ENCODE assay signal across 1 cellular context in genomic region chr19:10870501-10870954, GRCh38.
TF ChIP-seq lines count a peak whose summit lies in the region.

No MANE protein-coding gene starts in this region.

TF ChIP-seq in K562, 482 proteins besides CTCF, POLR2A, EP300 and RAD21 (continues in another document):
- TF ChIP-seq DIDO1 (tag; IDR thresholded peaks at IDR 0.05; ENCODE audit: low read depth) (no peak), KLF13 (tag; IDR thresholded peaks at IDR 0.05; ENCODE audit: borderline replicate concordance, low read depth) (no peak), GTF2F1 (IDR thresholded peaks at IDR 0.05; ENCODE audit: low read depth, low read length) (no peak), E4F1 (CRISPR knock-in tag; IDR thresholded peaks at IDR 0.05; ENCODE audit: borderline replicate concordance) (no peak), MEF2A (IDR thresholded peaks at IDR 0.05; ENCODE audit: control insufficient read depth, low read depth, low read length) (no peak), ARID2 (IDR thresholded peaks at IDR 0.05) (no peak), ERF (CRISPR knock-in tag; IDR thresholded peaks at IDR 0.05) (no peak), PRDM10 (IDR thresholded peaks at IDR 0.05; ENCODE audit: partially characterized antibody) (peak; percentile 38), TOE1 (IDR thresholded peaks at IDR 0.05; ENCODE audit: borderline replicate concordance) (peak; percentile 51; the same call in 1 of the 2 replicates), TOE1 (CRISPR knock-in tag; IDR thresholded peaks at IDR 0.05; ENCODE audit: borderline replicate concordance, low read depth) (no peak), PHF8 (IDR thresholded peaks at IDR 0.05; ENCODE audit: borderline replicate concordance, low read length) (peak; percentile 53; the same call in 1 of the 2 replicates), MYC (IDR thresholded peaks at IDR 0.05; ENCODE audit: low read depth, low read length) (no peak), MYC (CRISPR knock-in tag; IDR thresholded peaks at IDR 0.05; ENCODE audit: borderline replicate concordance, low read depth) (no peak), SNRNP70 (optimal IDR thresholded peaks at IDR 0.05; ENCODE audit: low read depth, low read length) (no peak), SIRT6 (IDR thresholded peaks at IDR 0.05; ENCODE audit: low read depth, low read length) (no peak), ZNF586 (CRISPR knock-in tag; conservative IDR thresholded peaks at IDR 0.05) (no peak), GTF2E2 (tag; IDR thresholded peaks at IDR 0.05) (no peak), CREM (IDR thresholded peaks at IDR 0.05; ENCODE audit: low read depth) (no peak; the same call in 1 of the 2 replicates), CEBPB (tag; IDR thresholded peaks at IDR 0.05) (no peak), YY1 (IDR thresholded peaks at IDR 0.05; ENCODE audit: borderline replicate concordance in 1 of 3, control insufficient read depth in 1 of 3, extremely low read depth in 1 of 3, insufficient read depth in 3 of 3, insufficient read length in 1 of 3, insufficient replicate concordance in 2 of 3, low read depth in 1 of 3, low read length in 2 of 3) (no peak), HDAC3 (IDR thresholded peaks at IDR 0.05; ENCODE audit: borderline replicate concordance, partially characterized antibody) (no peak), NFIX (CRISPR knock-in tag; IDR thresholded peaks at IDR 0.05; ENCODE audit: low read depth) (no peak), MCM3 (IDR thresholded peaks at IDR 0.05) (no peak), CHD1 (IDR thresholded peaks at IDR 0.05; ENCODE audit: low read length) (no peak), PHF20 (IDR thresholded peaks at IDR 0.05; ENCODE audit: partially characterized antibody) (peak; percentile 46), ZNF695 (CRISPR knock-in tag; IDR thresholded peaks at IDR 0.05) (no peak), ZNF408 (CRISPR knock-in tag; IDR thresholded peaks at IDR 0.05; ENCODE audit: low read depth) (no peak), SFPQ (IDR thresholded peaks at IDR 0.05; ENCODE audit: low read depth, low read length) (no peak), TAL1 (IDR thresholded peaks at IDR 0.05) (peak; percentile 76), U2AF1 (optimal IDR thresholded peaks at IDR 0.05; ENCODE audit: low read depth, low read length) (no peak), RNF2 (IDR thresholded peaks at IDR 0.05) (peak; percentile 24; the same call in 1 of the 2 replicates), TBL1XR1 (IDR thresholded peaks at IDR 0.05; ENCODE audit: low read length in 2 of 2) (0 out of 4 replicates have a peak, but pooled peaks of 1 of the 2 experiments have one; percentile 23), ASH1L (IDR thresholded peaks at IDR 0.05; ENCODE audit: borderline replicate concordance, low read depth, partially characterized antibody) (no peak), PPARD (CRISPR knock-in tag; IDR thresholded peaks at IDR 0.05) (no peak), THAP7 (CRISPR knock-in tag; IDR thresholded peaks at IDR 0.05) (no peak), LCOR (CRISPR knock-in tag; IDR thresholded peaks at IDR 0.05) (no peak), NR3C1 (CRISPR knock-in tag; IDR thresholded peaks at IDR 0.05) (no peak), GABPA (tag; conservative IDR thresholded peaks at IDR 0.05; ENCODE audit: low read depth) (peak; percentile 60), EGR1 (conservative IDR thresholded peaks at IDR 0.05) (peak; percentile 99), GATAD2A (IDR thresholded peaks at IDR 0.05) (peak; percentile 52; the same call in 1 of the 2 replicates), ZC3H11A (IDR thresholded peaks at IDR 0.05; ENCODE audit: low read depth, low read length) (no peak), CHAMP1 (IDR thresholded peaks at IDR 0.05) (no peak), SMAD2 (IDR thresholded peaks at IDR 0.05; ENCODE audit: low read depth, low read length) (no peak), ZFPM2 (CRISPR knock-in tag; IDR thresholded peaks at IDR 0.05) (no peak), UBTF (IDR thresholded peaks at IDR 0.05; ENCODE audit: borderline replicate concordance in 1 of 2, low read depth in 2 of 2, low read length in 2 of 2) (no peak), SMARCE1 (IDR thresholded peaks at IDR 0.05) (peak; percentile 82), NR4A1 (CRISPR knock-in tag; IDR thresholded peaks at IDR 0.05) (no peak), NR4A1 (tag; IDR thresholded peaks at IDR 0.05) (no peak), KLF6 (CRISPR knock-in tag; IDR thresholded peaks at IDR 0.05; ENCODE audit: borderline replicate concordance) (no peak), FUS (optimal IDR thresholded peaks at IDR 0.05; ENCODE audit: low read depth, low read length) (no peak), ETV6 (IDR thresholded peaks at IDR 0.05; ENCODE audit: borderline replicate concordance in 1 of 2, low read depth in 2 of 2, low read length in 1 of 2) (no peak), ETV6 (CRISPR knock-in tag; IDR thresholded peaks at IDR 0.05; ENCODE audit: borderline replicate concordance) (no peak)
- TF ChIP-seq, protein P1, sequence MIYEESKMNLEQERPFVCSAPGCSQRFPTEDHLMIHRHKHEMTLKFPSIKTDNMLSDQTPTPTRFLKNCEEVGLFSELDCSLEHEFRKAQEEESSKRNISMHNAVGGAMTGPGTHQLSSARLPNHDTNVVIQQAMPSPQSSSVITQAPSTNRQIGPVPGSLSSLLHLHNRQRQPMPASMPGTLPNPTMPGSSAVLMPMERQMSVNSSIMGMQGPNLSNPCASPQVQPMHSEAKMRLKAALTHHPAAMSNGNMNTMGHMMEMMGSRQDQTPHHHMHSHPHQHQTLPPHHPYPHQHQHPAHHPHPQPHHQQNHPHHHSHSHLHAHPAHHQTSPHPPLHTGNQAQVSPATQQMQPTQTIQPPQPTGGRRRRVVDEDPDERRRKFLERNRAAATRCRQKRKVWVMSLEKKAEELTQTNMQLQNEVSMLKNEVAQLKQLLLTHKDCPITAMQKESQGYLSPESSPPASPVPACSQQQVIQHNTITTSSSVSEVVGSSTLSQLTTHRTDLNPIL (CRISPR knock-in tag; IDR thresholded peaks at IDR 0.05): no peak
- TF ChIP-seq, protein P2, sequence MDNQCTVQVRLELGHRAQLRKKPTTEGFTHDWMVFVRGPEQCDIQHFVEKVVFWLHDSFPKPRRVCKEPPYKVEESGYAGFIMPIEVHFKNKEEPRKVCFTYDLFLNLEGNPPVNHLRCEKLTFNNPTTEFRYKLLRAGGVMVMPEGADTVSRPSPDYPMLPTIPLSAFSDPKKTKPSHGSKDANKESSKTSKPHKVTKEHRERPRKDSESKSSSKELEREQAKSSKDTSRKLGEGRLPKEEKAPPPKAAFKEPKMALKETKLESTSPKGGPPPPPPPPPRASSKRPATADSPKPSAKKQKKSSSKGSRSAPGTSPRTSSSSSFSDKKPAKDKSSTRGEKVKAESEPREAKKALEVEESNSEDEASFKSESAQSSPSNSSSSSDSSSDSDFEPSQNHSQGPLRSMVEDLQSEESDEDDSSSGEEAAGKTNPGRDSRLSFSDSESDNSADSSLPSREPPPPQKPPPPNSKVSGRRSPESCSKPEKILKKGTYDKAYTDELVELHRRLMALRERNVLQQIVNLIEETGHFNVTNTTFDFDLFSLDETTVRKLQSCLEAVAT (IDR thresholded peaks at IDR 0.05): 0 out of 4 replicates have a peak, but pooled peaks of 1 of the 2 experiments have one; percentile 13
